In the genomic region with DNA sequence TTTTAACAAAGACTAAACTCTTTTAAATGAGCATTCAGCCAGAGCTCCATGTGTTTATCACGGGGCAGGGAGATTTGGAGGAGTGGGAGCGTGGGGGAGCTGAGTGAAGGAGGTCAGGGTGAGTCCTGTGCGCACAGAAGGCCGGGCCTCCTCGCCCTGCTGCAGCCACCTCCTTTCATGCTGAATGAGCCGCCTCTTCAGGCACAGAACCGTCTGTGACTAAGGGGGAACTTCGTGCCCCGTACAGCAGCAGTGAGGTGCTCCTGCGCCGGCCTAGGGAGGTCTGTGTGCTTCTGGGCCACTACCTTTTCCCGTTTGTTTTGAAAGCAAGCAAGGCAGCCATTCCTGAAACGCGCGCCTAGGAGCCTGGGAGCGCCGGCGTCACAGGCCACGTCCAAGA, we compare ENCODE assay signal across 19 cellular contexts. TPM values are rescaled to one million over a fixed set of nuclear protein-coding genes. Genes with fewer than 3 reads are reported as not detected.
DNase-seq lines count a peak whose midpoint lies in the region; ATAC-seq and TF ChIP-seq lines count a peak whose summit lies in the region.
"Had no signal": no experiment of that assay in that cellular context is flagged by ENCODE, and none has a peak within 500 bp of the region (broad histone marks: within the 10 kb centered on the region; RNA-seq: fewer than 3 reads in every experiment).

No MANE protein-coding gene starts in this region.

- no peak overlapping the region for H3K4me3 ChIP-seq in ovary

- no peak for TF ChIP-seq EP300 in ovary (IDR thresholded peaks at IDR 0.05)

- H3K27me3 Mint-ChIP-seq in glutamatergic neuron (ENCODE audit: unreplicated experiment), result peaks cover 5% of the 10 kb centered on the region

- no peak for ATAC-seq in HG02759 (IDR thresholded peaks at IDR 0.05; ENCODE audit: unreplicated experiment)
- ATAC-seq: foreskin keratinocyte had no signal

- peaks cover 35% of the 10 kb centered on the region for H3K4me1 Mint-ChIP-seq in glutamatergic neuron (ENCODE audit: low read depth, unreplicated experiment)

- H3K9me3 ChIP-seq in ovary, result no peaks in the 10 kb centered on the region

- peak overlapping the region; percentile 9 for H3K27ac Mint-ChIP-seq in glutamatergic neuron (ENCODE audit: unreplicated experiment)
- H3K27ac Mint-ChIP-seq: CD8-positive, alpha-beta memory T cell had no signal

- 12 to 28% (median 13%) methylated on average over 19 of the region's 19 CpGs for WGBS in ovary, 3 donors

- no peaks in the 10 kb centered on the region for H3K36me3 ChIP-seq in ovary

- intact Hi-C loops in ovary (cut with DNase I), result no loop called here

- no peaks in the 10 kb centered on the region for H3K27me3 ChIP-seq in ovary

- no peak overlapping the region for H3K4me3 Mint-ChIP-seq in glutamatergic neuron (ENCODE audit: unreplicated experiment)
- H3K4me3 Mint-ChIP-seq: CD8-positive, alpha-beta memory T cell had no signal

- H3K4me1 ChIP-seq in ovary (ENCODE audit: insufficient read depth), result peaks cover 6% of the 10 kb centered on the region

- H3K9me3 Mint-ChIP-seq in glutamatergic neuron (ENCODE audit: unreplicated experiment), result peaks cover 5% of the 10 kb centered on the region
- H3K9me3 Mint-ChIP-seq: CD8-positive, alpha-beta memory T cell had no signal

- H3K27ac ChIP-seq in ovary, result peak overlapping the region; percentile 87 to 90
- H3K27ac ChIP-seq: foreskin keratinocyte had no signal

- TF ChIP-seq POLR2A in ovary (IDR thresholded peaks at IDR 0.05), result no peak

- peak; percentile 57 for DNase-seq in ELF-1 (ENCODE audit: low read depth, low spot score)
- DNase-seq in NCI-H748 treated with DMSO at 0.1 percent for 48 hours (lab: John Stamatoyannopoulos, UW), result peak; percentile 43
- no peak for DNase-seq in glutamatergic neuron
- peak; percentile 65 to 77 (median 73) for DNase-seq in ovary
- DNase-seq in OCI-M2 (lab: John Stamatoyannopoulos, UW; ENCODE audit: unreplicated experiment), result no peak
- no peak for DNase-seq in HPDE6-E6E7 (ENCODE audit: extremely low spot score)
- no peak for DNase-seq in iPS-NIHi11 (ENCODE audit: low spot score)
- DNase-seq: activated CD4-positive, alpha-beta T cell treated with anti-CD3 and anti-CD28 coated beads, Interleukin-2, amount 50 U/mL, for 48 hours; activated effector memory CD4-positive, alpha-beta T cell treated with anti-CD3 and anti-CD28 coated beads, Interleukin-2, amount 50 U/mL, for 16 hours; CD8-positive, alpha-beta memory T cell; foreskin keratinocyte; GF-D8; islet precursor cell; KG1; NCI-H146; Right ventricle myocardium superior; stimulated activated CD4-positive, alpha-beta T cell treated with anti-CD3 and anti-CD28 coated beads, Interleukin-2, amount 100 ng/mL, for 48 hours; T-helper 9 cell had no signal

- H3K36me3 Mint-ChIP-seq in glutamatergic neuron (ENCODE audit: unreplicated experiment), result no peaks in the 10 kb centered on the region
- H3K36me3 Mint-ChIP-seq: CD8-positive, alpha-beta memory T cell had no signal

- no peak for TF ChIP-seq CTCF in glutamatergic neuron (IDR thresholded peaks at IDR 0.05; ENCODE audit: partially characterized antibody, unreplicated experiment)
- TF ChIP-seq CTCF in ovary (IDR thresholded peaks at IDR 0.05), result no peak

RNA-seq across cellular contexts. Expression of gene ZNF516, which starts 27.1 kb away (rescaled TPM):
- total RNA-seq in glutamatergic neuron (ENCODE audit: unreplicated experiment) (192 TPM), ovary (100 to 1,000 TPM in 3 of 7 donors, 10 to 100 TPM in 4; 44.9 to 110 (median 99.9) TPM)
- polyA plus RNA-seq in ovary, result 10 to 100 TPM; 13.5 to 25.4 TPM

Comparison
In these comparisons a context has a peak if more than half of its experiments do, and no peak if none do; other contexts are left out.
1. DNase-seq: peak in ELF-1 (single experiment), NCI-H748 treated with DMSO at 0.1 percent for 48 hours (single experiment) and ovary (5 of 5); none in glutamatergic neuron (single experiment), OCI-M2 (single experiment), HPDE6-E6E7 (single experiment) and iPS-NIHi11 (single experiment).